18 cellular contexts compared by ENCODE assay signal in the genomic region with DNA sequence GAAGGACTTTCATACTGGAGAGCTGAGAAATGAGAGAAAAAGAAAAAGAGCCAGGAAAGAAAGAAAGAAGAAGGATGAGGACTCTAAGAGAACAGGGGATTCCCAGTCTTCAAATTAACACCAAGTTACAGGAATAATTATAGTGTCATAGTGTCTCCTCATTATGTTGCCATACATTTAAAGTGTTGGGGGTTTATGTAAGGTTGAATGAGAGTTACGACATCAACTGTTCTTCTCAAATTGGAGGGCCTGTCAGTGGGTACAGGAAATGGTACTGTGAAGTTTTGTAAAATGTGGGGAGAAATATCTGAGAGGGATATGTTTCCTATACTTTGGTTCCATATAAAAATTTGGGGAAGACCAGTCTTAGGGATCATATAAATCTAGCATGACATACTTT. TPM values are rescaled to one million over a fixed set of nuclear protein-coding genes. Genes with fewer than 3 reads are reported as not detected.
DNase-seq lines count a peak whose midpoint lies in the region; ATAC-seq and TF ChIP-seq lines count a peak whose summit lies in the region.
"Had no signal": no experiment of that assay in that cellular context is flagged by ENCODE, and none has a peak within 500 bp of the region (broad histone marks: within the 10 kb centered on the region; RNA-seq: fewer than 3 reads in every experiment).

No MANE protein-coding gene starts in this region.

- peaks cover 31% of the 10 kb centered on the region for H3K4me1 ChIP-seq in Caco-2
- peaks cover 6% of the 10 kb centered on the region for H3K4me1 ChIP-seq in mesendoderm (ENCODE audit: control insufficient read depth, low read depth, low read length)
- H3K4me1 ChIP-seq: BLaER1 treated with 17β-estradiol and CSF1 and Interleukin-3, amounts not matched to agents 10 nM and 100 nM had no signal

- H3K4me3 ChIP-seq in Caco-2 (ENCODE audit: low read depth, low read length) (peak overlapping the region; percentile 36), mesendoderm (ENCODE audit: low read length) (no peak overlapping the region)
- H3K4me3 ChIP-seq: BLaER1 treated with 17β-estradiol and CSF1 and Interleukin-3, amounts not matched to agents 10 nM and 100 nM had no signal

- H3K79me1 ChIP-seq in mesendoderm (ENCODE audit: low read length) = no peaks in the 10 kb centered on the region

- no TSS peak for BruUV-seq in Caco-2 (replicated peaks; lab: Mats Ljungman, UMichigan)

- no peak overlapping the region for H3K23ac ChIP-seq in mesendoderm (ENCODE audit: low read length)

- H3K4me3 Mint-ChIP-seq in Caco-2 (ENCODE audit: unreplicated experiment) = peak overlapping the region; percentile 78
- H3K4me3 Mint-ChIP-seq in activated CD8-positive, alpha-beta T cell treated with anti-CD3 and anti-CD28 coated beads for 36 hours = no peak overlapping the region
- no peak overlapping the region for H3K4me3 Mint-ChIP-seq in activated naive CD8-positive, alpha-beta T cell treated with anti-CD3 and anti-CD28 coated beads, Interleukin-2, amount 50 U/mL, for 24 hours

- H2BK5ac ChIP-seq in mesendoderm (ENCODE audit: low read length) = no peak overlapping the region

- no peak overlapping the region for H2AK5ac ChIP-seq in mesendoderm (ENCODE audit: low read length)

- H4K8ac ChIP-seq in mesendoderm (ENCODE audit: low read depth, low read length) = no peak overlapping the region

- H2BK15ac ChIP-seq in mesendoderm (replicated peaks; ENCODE audit: low read depth) = peak overlapping the region; percentile 74

- no peak overlapping the region for H2BK120ac ChIP-seq in mesendoderm (ENCODE audit: low read depth, low read length)

- H3K4me1 Mint-ChIP-seq in Caco-2 (ENCODE audit: low read depth, unreplicated experiment) = peaks cover 44% of the 10 kb centered on the region
- no peaks in the 10 kb centered on the region for H3K4me1 Mint-ChIP-seq in activated CD8-positive, alpha-beta T cell treated with anti-CD3 and anti-CD28 coated beads for 36 hours (ENCODE audit: low read depth)
- peaks cover 4% of the 10 kb centered on the region for H3K4me1 Mint-ChIP-seq in activated naive CD8-positive, alpha-beta T cell treated with anti-CD3 and anti-CD28 coated beads, Interleukin-2, amount 50 U/mL, for 24 hours

- H3K9me3 Mint-ChIP-seq in Caco-2 (ENCODE audit: unreplicated experiment) = no peaks in the 10 kb centered on the region
- peaks cover 2% of the 10 kb centered on the region for H3K9me3 Mint-ChIP-seq in activated CD8-positive, alpha-beta T cell treated with anti-CD3 and anti-CD28 coated beads for 36 hours
- no peaks in the 10 kb centered on the region for H3K9me3 Mint-ChIP-seq in activated naive CD8-positive, alpha-beta T cell treated with anti-CD3 and anti-CD28 coated beads, Interleukin-2, amount 50 U/mL, for 24 hours

- ATAC-seq in activated CD8-positive, alpha-beta T cell treated with anti-CD3 and anti-CD28 coated beads for 36 hours = no peak
- no peak for ATAC-seq in activated naive CD8-positive, alpha-beta T cell treated with anti-CD3 and anti-CD28 coated beads, Interleukin-2, amount 50 U/mL, for 24 hours
- ATAC-seq: SK-N-SH treated with all-trans-retinoic acid at 6 μM for 48 hours had no signal

- no peak overlapping the region for H3K4ac ChIP-seq in mesendoderm (ENCODE audit: low read depth, low read length)

- WGBS in mesendoderm (ENCODE audit: extremely low coverage, insufficient coverage, low lambda C conversion rate) = no CpG with 5 or more reads among the region's 1 CpG

- intact Hi-C loops in Caco-2 (cut with micrococcal nuclease; ENCODE audit: unreplicated experiment) = no loop called here
- intact Hi-C loops in activated CD8-positive, alpha-beta T cell treated with anti-CD3 and anti-CD28 coated beads for 36 hours (cut with micrococcal nuclease) = no loop called here

- H3K36me3 Mint-ChIP-seq in Caco-2 (ENCODE audit: insufficient read depth, unreplicated experiment) = peaks cover 5% of the 10 kb centered on the region
- peaks cover 4% of the 10 kb centered on the region for H3K36me3 Mint-ChIP-seq in activated CD8-positive, alpha-beta T cell treated with anti-CD3 and anti-CD28 coated beads for 36 hours (ENCODE audit: low read depth)
- peaks cover 1% of the 10 kb centered on the region for H3K36me3 Mint-ChIP-seq in activated naive CD8-positive, alpha-beta T cell treated with anti-CD3 and anti-CD28 coated beads, Interleukin-2, amount 50 U/mL, for 24 hours (ENCODE audit: low read depth)

- no peaks in the 10 kb centered on the region for H3K27me3 ChIP-seq in Caco-2 (replicated peaks; ENCODE audit: control insufficient read depth, insufficient read depth, low read length)
- no peaks in the 10 kb centered on the region for H3K27me3 ChIP-seq in mesendoderm (ENCODE audit: insufficient read depth, low read length, poor library complexity)
- H3K27me3 ChIP-seq: BLaER1 treated with 17β-estradiol and CSF1 and Interleukin-3, amounts not matched to agents 10 nM and 100 nM had no signal

- no peak overlapping the region for H3K4me2 ChIP-seq in mesendoderm (ENCODE audit: low read length)
- H3K4me2 ChIP-seq: BLaER1 treated with 17β-estradiol and CSF1 and Interleukin-3, amounts not matched to agents 10 nM and 100 nM had no signal

- peak overlapping the region; percentile 95 for H3K27ac Mint-ChIP-seq in Caco-2 (ENCODE audit: unreplicated experiment)
- no peak overlapping the region for H3K27ac Mint-ChIP-seq in activated CD8-positive, alpha-beta T cell treated with anti-CD3 and anti-CD28 coated beads for 36 hours
- H3K27ac Mint-ChIP-seq in activated naive CD8-positive, alpha-beta T cell treated with anti-CD3 and anti-CD28 coated beads, Interleukin-2, amount 50 U/mL, for 24 hours = no peak overlapping the region

- peak overlapping the region; percentile 36 for H3K56ac ChIP-seq in mesendoderm (ENCODE audit: low read length)

- no peak overlapping the region for H3K18ac ChIP-seq in mesendoderm (ENCODE audit: low read length)

- no peak overlapping the region for H3K9ac ChIP-seq in mesendoderm (ENCODE audit: low read length)
- H3K9ac ChIP-seq: BLaER1 treated with 17β-estradiol and CSF1 and Interleukin-3, amounts not matched to agents 10 nM and 100 nM had no signal

- DNase-seq in Caco-2 = no peak
- peak; percentile 56 for DNase-seq in MV-4-11 (lab: John Stamatoyannopoulos, UW)
- peak; percentile 39 for DNase-seq in SKM-1 (lab: John Stamatoyannopoulos, UW; ENCODE audit: unreplicated experiment)
- DNase-seq in mesendoderm = no peak
- no peak for DNase-seq in activated CD8-positive, alpha-beta T cell treated with anti-CD3 and anti-CD28 coated beads for 36 hours
- no peak for DNase-seq in caudate nucleus (lab: John Stamatoyannopoulos, UW)
- no peak for DNase-seq in activated naive CD8-positive, alpha-beta T cell treated with anti-CD3 and anti-CD28 coated beads, Interleukin-2, amount 50 U/mL, for 24 hours
- DNase-seq: GF-D8, KBM-7, NCI-H1930, NCI-H446, NCI-H748 treated with DMSO at 0.1 percent for 48 hours, Right ventricle myocardium superior had no signal

- CTCF ChIA-PET in Caco-2 (lab: Charles Lee) = no interaction called here
- CTCF ChIA-PET in activated CD8-positive, alpha-beta T cell treated with anti-CD3 and anti-CD28 coated beads for 36 hours (lab: Charles Lee) = interaction anchor here (1.1 to 3.5 kb wide), 5 partner anchors 16 to 199 kb away, joined by 3 to 17 read pairs (median 7); a partner anchor contains a TSS

- H3K27ac ChIP-seq in mesendoderm (ENCODE audit: low read depth, low read length) (no peak overlapping the region), caudate nucleus (ENCODE audit: low read depth, low read length) (no peak overlapping the region)
- H3K27ac ChIP-seq: BLaER1 treated with 17β-estradiol and CSF1 and Interleukin-3, amounts not matched to agents 10 nM and 100 nM had no signal

- H3K36me3 ChIP-seq in Caco-2 (ENCODE audit: control insufficient read depth, insufficient read depth, low read length) = no peaks in the 10 kb centered on the region
- H3K36me3 ChIP-seq in mesendoderm (ENCODE audit: control insufficient read depth, insufficient read depth, low read length) = no peaks in the 10 kb centered on the region
- H3K36me3 ChIP-seq: BLaER1 treated with 17β-estradiol and CSF1 and Interleukin-3, amounts not matched to agents 10 nM and 100 nM had no signal

- POLR2A ChIA-PET in Caco-2 (lab: Charles Lee) = no interaction called here
- POLR2A ChIA-PET in activated CD8-positive, alpha-beta T cell treated with anti-CD3 and anti-CD28 coated beads for 36 hours (lab: Charles Lee) = no interaction called here

- H4K5ac ChIP-seq in mesendoderm (ENCODE audit: low read length) = no peak overlapping the region

- H3K27me3 Mint-ChIP-seq in Caco-2 (ENCODE audit: insufficient read depth, unreplicated experiment) = no peaks in the 10 kb centered on the region
- H3K27me3 Mint-ChIP-seq in activated CD8-positive, alpha-beta T cell treated with anti-CD3 and anti-CD28 coated beads for 36 hours = peaks cover 1% of the 10 kb centered on the region
- H3K27me3 Mint-ChIP-seq in activated naive CD8-positive, alpha-beta T cell treated with anti-CD3 and anti-CD28 coated beads, Interleukin-2, amount 50 U/mL, for 24 hours = peaks cover 7% of the 10 kb centered on the region

- no peak for TF ChIP-seq CTCF in Caco-2 (IDR thresholded peaks at IDR 0.05; ENCODE audit: insufficient read depth in 1 of 2, low read depth in 1 of 2, low read length in 1 of 2, severe bottlenecking in 1 of 2, unreplicated experiment in 1 of 2)
- no peak for TF ChIP-seq CTCF in activated CD8-positive, alpha-beta T cell treated with anti-CD3 and anti-CD28 coated beads for 36 hours (IDR thresholded peaks at IDR 0.05)

- no peaks in the 10 kb centered on the region for H3K9me3 ChIP-seq in Caco-2

- H3K79me2 ChIP-seq in mesendoderm (ENCODE audit: control insufficient read depth, insufficient read depth, low read length) = no peaks in the 10 kb centered on the region

RNA-seq across cellular contexts. Expression of a gene that starts 12.3 kb away (rescaled TPM):
- 0.45 and 0.51 TPM in 2 replicates for total RNA-seq in Caco-2 (2022)
- 63.2 TPM for polyA plus RNA-seq in mesendoderm (2013, experiment 1 of 2)
- polyA plus RNA-seq in mesendoderm (2013, experiment 2 of 2) = 64.3 TPM
- total RNA-seq in activated CD8-positive, alpha-beta T cell treated with anti-CD3 and anti-CD28 coated beads for 36 hours = 10 to 100 TPM; 15.7 to 16.7 TPM
- total RNA-seq: Daoy, H4 had no signal

RNA-seq across cellular contexts. Expression of a gene that starts 26.7 kb away (rescaled TPM):
- total RNA-seq in Caco-2 (2022) = 0.23 TPM in 1 of 2 replicates, not detected in the other
- 0.03 TPM for polyA plus RNA-seq in mesendoderm (2013, experiment 1 of 2)
- 0.04 TPM for polyA plus RNA-seq in mesendoderm (2013, experiment 2 of 2)
- not detected for total RNA-seq in activated CD8-positive, alpha-beta T cell treated with anti-CD3 and anti-CD28 coated beads for 36 hours
- total RNA-seq: Daoy, H4, M059J had no signal

Comparison
In these comparisons a context has a peak if more than half of its experiments do, and no peak if none do; other contexts are left out.
1. DNase-seq: peak in MV-4-11 (single experiment) and SKM-1 (single experiment); none in Caco-2 (0 of 2), mesendoderm (single experiment), activated CD8-positive, alpha-beta T cell treated with anti-CD3 and anti-CD28 coated beads for 36 hours (single experiment), caudate nucleus (0 of 61) and activated naive CD8-positive, alpha-beta T cell treated with anti-CD3 and anti-CD28 coated beads, Interleukin-2, amount 50 U/mL, for 24 hours (single experiment).
2. RNA of a gene that starts 12.3 kb away (total RNA-seq): 15.7 to 16.7 TPM in activated CD8-positive, alpha-beta T cell treated with anti-CD3 and anti-CD28 coated beads for 36 hours; 0.45 to 0.51 TPM in Caco-2; every median in the first group is over 10 times any median in the second.